15 cellular contexts compared by ENCODE assay signal in genomic region chr7:104548861-104549260, GRCh38.
DNase-seq lines count a peak whose midpoint lies in the region; ATAC-seq and TF ChIP-seq lines count a peak whose summit lies in the region.
"Had no signal": no experiment of that assay in that cellular context is flagged by ENCODE, and none has a peak within 500 bp of the region (broad histone marks: within the 10 kb centered on the region; RNA-seq: fewer than 3 reads in every experiment).

No MANE protein-coding gene starts in this region.

- H3K27ac Mint-ChIP-seq in WTC11 (no peak overlapping the region), progenitor cell of endocrine pancreas (no peak overlapping the region)

- H3K9me3 Mint-ChIP-seq in WTC11 = no peaks in the 10 kb centered on the region
- no peaks in the 10 kb centered on the region for H3K9me3 Mint-ChIP-seq in progenitor cell of endocrine pancreas (ENCODE audit: low read depth)
- H3K9me3 Mint-ChIP-seq: neural crest cell had no signal

- peak; percentile 16 for DNase-seq in NCI-H2171 treated with DMSO at 0.1 percent for 48 hours (lab: John Stamatoyannopoulos, UW)
- DNase-seq in NCI-H2171 (lab: John Stamatoyannopoulos, UW) = no peak
- DNase-seq in NCI-H1694 treated with DMSO at 0.1 percent for 48 hours (lab: John Stamatoyannopoulos, UW) = peak; percentile 26
- DNase-seq in WTC11 (ENCODE audit: low spot score) = no peak
- no peak for DNase-seq in progenitor cell of endocrine pancreas (ENCODE audit: low spot score, unreplicated experiment)
- no peak for DNase-seq in activated T-cell treated with anti-CD3 and anti-CD28 coated beads, Interleukin-2, amount 50 U/mL, for 1 hour
- DNase-seq in NCI-H2081 treated with DMSO at 0.1 percent for 48 hours (lab: John Stamatoyannopoulos, UW) = no peak
- no peak for DNase-seq in stimulated activated CD4-positive, alpha-beta T cell treated with anti-CD3 and anti-CD28 coated beads, Interleukin-1b, Interleukin-23, amount 100 ng/mL, for 48 hours
- DNase-seq: activated CD8-positive, alpha-beta memory T cell treated with anti-CD3 and anti-CD28 coated beads, Interleukin-2, amount 50 U/mL, for 48 hours; DMS79 treated with DMSO at 0.1 percent for 48 hours; left lung; MV-4-11; spleen; upper lobe of right lung had no signal

- no peaks in the 10 kb centered on the region for H3K36me3 Mint-ChIP-seq in WTC11
- no peaks in the 10 kb centered on the region for H3K36me3 Mint-ChIP-seq in progenitor cell of endocrine pancreas (ENCODE audit: insufficient read depth)

- POLR2A ChIA-PET in WTC11 (lab: Charles Lee) = no interaction called here

- CTCF ChIA-PET in WTC11 (lab: Charles Lee) = no interaction called here

- TF ChIP-seq CTCF in WTC11 (IDR thresholded peaks at IDR 0.05) = no peak
- TF ChIP-seq CTCF in progenitor cell of endocrine pancreas (IDR thresholded peaks at IDR 0.05; ENCODE audit: unreplicated experiment) = peak; percentile 20

- H3K27me3 Mint-ChIP-seq in WTC11 (ENCODE audit: low read depth) = peaks cover 8% of the 10 kb centered on the region; the same call in 1 of the 2 replicates
- peaks cover 10% of the 10 kb centered on the region for H3K27me3 Mint-ChIP-seq in progenitor cell of endocrine pancreas

- H3K4me1 Mint-ChIP-seq in WTC11 = no peaks in the 10 kb centered on the region
- H3K4me1 Mint-ChIP-seq in progenitor cell of endocrine pancreas (ENCODE audit: low read depth) = no peaks in the 10 kb centered on the region
- H3K4me1 Mint-ChIP-seq: neural crest cell had no signal

- peak; percentile 72 for ATAC-seq in WTC11
- ATAC-seq: left lung, upper lobe of right lung had no signal

- H3K4me3 Mint-ChIP-seq in WTC11 (no peak overlapping the region), progenitor cell of endocrine pancreas (ENCODE audit: low read depth) (no peak overlapping the region)
- H3K4me3 Mint-ChIP-seq: neural crest cell had no signal

TF ChIP-seq in WTC11, 78 proteins besides CTCF, POLR2A, EP300 and RAD21:
- TF ChIP-seq NFE2L1 (CRISPR knock-in tag; IDR thresholded peaks at IDR 0.05) = no peak
- TF ChIP-seq RORB (CRISPR knock-in tag; IDR thresholded peaks at IDR 0.05) = no peak
- TF ChIP-seq ETV6 (CRISPR knock-in tag; IDR thresholded peaks at IDR 0.05) = no peak

Comparison
In these comparisons a context has a peak if more than half of its experiments do, and no peak if none do; other contexts are left out.
1. DNase-seq: peak in NCI-H2171 treated with DMSO at 0.1 percent for 48 hours (single experiment) and NCI-H1694 treated with DMSO at 0.1 percent for 48 hours (single experiment); none in NCI-H2171 (single experiment), WTC11 (single experiment), progenitor cell of endocrine pancreas (single experiment), activated T-cell treated with anti-CD3 and anti-CD28 coated beads, Interleukin-2, amount 50 U/mL, for 1 hour (single experiment), NCI-H2081 treated with DMSO at 0.1 percent for 48 hours (single experiment) and stimulated activated CD4-positive, alpha-beta T cell treated with anti-CD3 and anti-CD28 coated beads, Interleukin-1b, Interleukin-23, amount 100 ng/mL, for 48 hours (single experiment).